Comparison of ENCODE assay signal across 18 cellular contexts in genomic region chr11:84901986-84902385, GRCh38.
DNase-seq lines count a peak whose midpoint lies in the region; ATAC-seq and TF ChIP-seq lines count a peak whose summit lies in the region.
"Had no signal": no experiment of that assay in that cellular context is flagged by ENCODE, and none has a peak within 500 bp of the region (broad histone marks: within the 10 kb centered on the region; RNA-seq: fewer than 3 reads in every experiment).

No MANE protein-coding gene starts in this region.

- H3K27me3 Mint-ChIP-seq in stimulated activated naive B cell treated with anti-CD40 and anti-IgM and Interleukin-4, amounts not matched to agents 10 μg/mL and 1 μg/mL and 100 μg/mL, for 72 hours, result no peaks in the 10 kb centered on the region

- ATAC-seq in sciatic nerve (peak; percentile 90), HG03432 (IDR thresholded peaks at IDR 0.05; ENCODE audit: unreplicated experiment) (no peak)
- no peak for ATAC-seq in stimulated activated naive B cell treated with anti-CD40 and anti-IgM and Interleukin-4, amounts not matched to agents 10 μg/mL and 1 μg/mL and 100 μg/mL, for 72 hours (replicated peaks)
- ATAC-seq: foreskin keratinocyte, left lung had no signal

- no peaks in the 10 kb centered on the region for H3K36me3 ChIP-seq in BJ (ENCODE audit: control insufficient read depth, insufficient read depth, low read length)
- H3K36me3 ChIP-seq: brain microvascular endothelial cell, left lung, suprapubic skin had no signal

- intact Hi-C loops in sciatic nerve (cut with DNase I), result no loop called here

- CTCF ChIA-PET in BJ (lab: Yijun Ruan, JAX), result no interaction called here

- POLR2A ChIA-PET in BJ (lab: Charles Lee), result no interaction called here

- no peak for TF ChIP-seq CTCF in BJ (IDR thresholded peaks at IDR 0.05; ENCODE audit: insufficient read depth, low read depth, low read length)
- no peak for TF ChIP-seq CTCF in fibroblast of the aortic adventitia (IDR thresholded peaks at IDR 0.05; ENCODE audit: insufficient read depth, low read length)

- no peaks in the 10 kb centered on the region for H3K27me3 ChIP-seq in BJ (ENCODE audit: control insufficient read depth, insufficient read depth, low read length)
- H3K27me3 ChIP-seq: brain microvascular endothelial cell, foreskin keratinocyte, left lung, suprapubic skin had no signal

- H3K27ac Mint-ChIP-seq in stimulated activated naive B cell treated with anti-CD40 and anti-IgM and Interleukin-4, amounts not matched to agents 10 μg/mL and 1 μg/mL and 100 μg/mL, for 72 hours, result no peak overlapping the region

- no peaks in the 10 kb centered on the region for H3K4me1 Mint-ChIP-seq in stimulated activated naive B cell treated with anti-CD40 and anti-IgM and Interleukin-4, amounts not matched to agents 10 μg/mL and 1 μg/mL and 100 μg/mL, for 72 hours

- H3K9me3 Mint-ChIP-seq in stimulated activated naive B cell treated with anti-CD40 and anti-IgM and Interleukin-4, amounts not matched to agents 10 μg/mL and 1 μg/mL and 100 μg/mL, for 72 hours, result peaks cover 0 to under 1% of the 10 kb centered on the region in 2 donors

- DNase-seq in BJ (ENCODE audit: low read depth) (peak; percentile 3), RPMI7951 (ENCODE audit: low read depth) (peak; percentile 56), fibroblast of the aortic adventitia (ENCODE audit: low read depth) (peak; percentile 73), sciatic nerve (ENCODE audit: low spot score) (no peak)
- DNase-seq in activated CD4-positive, alpha-beta T cell treated with anti-CD3 and anti-CD28 coated beads for 1 hour, result no peak
- no peak for DNase-seq in stimulated activated naive B cell treated with anti-CD40 and anti-IgM and Interleukin-4, amounts not matched to agents 10 μg/mL and 1 μg/mL and 100 μg/mL, for 72 hours
- no peak for DNase-seq in stimulated activated CD4-positive, alpha-beta T cell treated with anti-CD3 and anti-CD28 coated beads, Interleukin-15, amount 100 ng/mL, for 24 hours
- DNase-seq: activated naive CD4-positive, alpha-beta T cell treated with Interleukin-2 at 50 U/mL for 16 hours; brain microvascular endothelial cell; C1 segment of cervical spinal cord; effector CD4-positive, alpha-beta T cell; foreskin keratinocyte; left lung; NCI-H1105; NCI-H2107; stimulated activated CD4-positive, alpha-beta T cell treated with anti-CD3 and anti-CD28 coated beads, Interleukin-4, amount 100 ng/mL, for 24 hours had no signal

- no peaks in the 10 kb centered on the region for H3K36me3 Mint-ChIP-seq in stimulated activated naive B cell treated with anti-CD40 and anti-IgM and Interleukin-4, amounts not matched to agents 10 μg/mL and 1 μg/mL and 100 μg/mL, for 72 hours

- H3K4me3 Mint-ChIP-seq in stimulated activated naive B cell treated with anti-CD40 and anti-IgM and Interleukin-4, amounts not matched to agents 10 μg/mL and 1 μg/mL and 100 μg/mL, for 72 hours, result no peak overlapping the region

- no peak overlapping the region for H3K4me3 ChIP-seq in BJ (ENCODE audit: low read depth, low read length)
- H3K4me3 ChIP-seq in fibroblast of the aortic adventitia (ENCODE audit: low read depth, low read length), result no peak overlapping the region
- H3K4me3 ChIP-seq: left lung, suprapubic skin had no signal

Comparison
In these comparisons a context has a peak if more than half of its experiments do, and no peak if none do; other contexts are left out.
1. DNase-seq: peak in BJ (single experiment), RPMI7951 (single experiment) and fibroblast of the aortic adventitia (single experiment); none in sciatic nerve (single experiment), activated CD4-positive, alpha-beta T cell treated with anti-CD3 and anti-CD28 coated beads for 1 hour (single experiment), stimulated activated naive B cell treated with anti-CD40 and anti-IgM and Interleukin-4, amounts not matched to agents 10 μg/mL and 1 μg/mL and 100 μg/mL, for 72 hours (single experiment) and stimulated activated CD4-positive, alpha-beta T cell treated with anti-CD3 and anti-CD28 coated beads, Interleukin-15, amount 100 ng/mL, for 24 hours (single experiment).